In genomic region chr13:48831248-48831647, GRCh38 we compare ENCODE assay signal across 16 cellular contexts.
DNase-seq lines count a peak whose midpoint lies in the region; ATAC-seq and TF ChIP-seq lines count a peak whose summit lies in the region.
"Had no signal": no experiment of that assay in that cellular context is flagged by ENCODE, and none has a peak within 500 bp of the region (broad histone marks: within the 10 kb centered on the region; RNA-seq: fewer than 3 reads in every experiment).

No MANE protein-coding gene starts in this region.

- no peak overlapping the region for H3K27ac ChIP-seq in osteoblast (ENCODE audit: low read depth, low read length)
- H3K27ac ChIP-seq: thyroid gland had no signal

- H3K27me3 Mint-ChIP-seq in T-helper 17 cell: no peaks in the 10 kb centered on the region

- ATAC-seq in GM18868 (IDR thresholded peaks at IDR 0.05; ENCODE audit: unreplicated experiment): peak; percentile 67
- peak; percentile 49 for ATAC-seq in HG02678 (IDR thresholded peaks at IDR 0.05; ENCODE audit: unreplicated experiment)
- no peak for ATAC-seq in T-helper 17 cell
- ATAC-seq: left cardiac atrium had no signal

- no peaks in the 10 kb centered on the region for H3K36me3 ChIP-seq in osteoblast (ENCODE audit: insufficient read depth, low read length)
- H3K36me3 ChIP-seq: thyroid gland had no signal

- TF ChIP-seq CTCF in osteoblast (IDR thresholded peaks at IDR 0.05; ENCODE audit: extremely low read depth, low read depth, low read length): no peak

- H3K27me3 ChIP-seq in osteoblast (ENCODE audit: insufficient read depth, low read length): no peaks in the 10 kb centered on the region
- H3K27me3 ChIP-seq: thyroid gland had no signal

- H3K9me3 ChIP-seq in T-helper 17 cell (ENCODE audit: control insufficient read depth, low read length, poor library complexity, severe bottlenecking) (no peaks in the 10 kb centered on the region), osteoblast (ENCODE audit: low read depth, low read length) (no peaks in the 10 kb centered on the region)
- H3K9me3 ChIP-seq: thyroid gland had no signal

- H3K79me2 ChIP-seq in osteoblast (ENCODE audit: insufficient read depth, low read length): no peaks in the 10 kb centered on the region

- H2AFZ ChIP-seq in osteoblast (ENCODE audit: low read length): no peak overlapping the region

- no peaks in the 10 kb centered on the region for H3K4me1 ChIP-seq in osteoblast (ENCODE audit: insufficient read depth, low read length)
- H3K4me1 ChIP-seq: thyroid gland had no signal

- DNase-seq in AML-193 (lab: John Stamatoyannopoulos, UW) (peak; percentile 13 to 14), T-helper 17 cell (no peak), glomerular visceral epithelial cell (ENCODE audit: extremely low spot score) (no peak), osteoblast (ENCODE audit: insufficient read length, low spot score, missing footprints) (no peak), medulla oblongata (ENCODE audit: extremely low spot score) (no peak)
- DNase-seq in stimulated activated CD4-positive, alpha-beta T cell treated with anti-CD3 and anti-CD28 coated beads, Interleukin-12 subunit alpha, Interleukin-12 subunit beta, amount 100 ng/mL, for 4 hours: no peak
- DNase-seq: activated CD4-positive, CD25-positive, alpha-beta regulatory T cell; activated CD8-positive, alpha-beta memory T cell treated with anti-CD3 and anti-CD28 coated beads, Interleukin-2, amount 50 U/mL, for 48 hours; H9; KG1; left cardiac atrium; NCI-H526; thyroid gland had no signal

- H3K36me3 Mint-ChIP-seq in T-helper 17 cell (ENCODE audit: low read depth): peaks cover 3% of the 10 kb centered on the region

- H3K4me3 Mint-ChIP-seq in T-helper 17 cell: no peak overlapping the region
- H3K4me3 Mint-ChIP-seq: H9 had no signal

- no peak overlapping the region for H3K4me3 ChIP-seq in osteoblast (ENCODE audit: insufficient read depth, low read length)
- H3K4me3 ChIP-seq: thyroid gland had no signal

- H3K4me2 ChIP-seq in osteoblast (ENCODE audit: insufficient read depth, low read length): no peak overlapping the region

- peaks cover 25% of the 10 kb centered on the region for H3K4me1 Mint-ChIP-seq in T-helper 17 cell

- peak overlapping the region; percentile 37 for H3K27ac Mint-ChIP-seq in T-helper 17 cell
- H3K27ac Mint-ChIP-seq: H9, progenitor cell of endocrine pancreas had no signal

- no peaks in the 10 kb centered on the region for H4K20me1 ChIP-seq in osteoblast (ENCODE audit: insufficient read depth, low read length)

Comparison
In these comparisons a context has a peak if more than half of its experiments do, and no peak if none do; other contexts are left out.
1. DNase-seq: peak in AML-193 (2 of 2); none in T-helper 17 cell (0 of 3), stimulated activated CD4-positive, alpha-beta T cell treated with anti-CD3 and anti-CD28 coated beads, Interleukin-12 subunit alpha, Interleukin-12 subunit beta, amount 100 ng/mL, for 4 hours (single experiment), glomerular visceral epithelial cell (single experiment), osteoblast (single experiment) and medulla oblongata (single experiment).